1 cellular context compared by ENCODE assay signal in genomic region chr11:124511739-124512138, GRCh38.
TF ChIP-seq lines count a peak whose summit lies in the region.

No MANE protein-coding gene starts in this region.

TF ChIP-seq in K562, 482 proteins besides CTCF, POLR2A, EP300 and RAD21 (continued from another document):
- TF ChIP-seq POLR3A (IDR thresholded peaks at IDR 0.05; ENCODE audit: borderline replicate concordance, extremely low read depth, insufficient read depth, insufficient read length), result no peak
- no peak for TF ChIP-seq ZNF780A (CRISPR knock-in tag; IDR thresholded peaks at IDR 0.05)
- TF ChIP-seq CBX8 (IDR thresholded peaks at IDR 0.05; ENCODE audit: borderline replicate concordance, extremely low read depth, low read depth, low read length, poor library complexity, severe bottlenecking), result no peak
- no peak for TF ChIP-seq ZNF75A (CRISPR knock-in tag; IDR thresholded peaks at IDR 0.05)
- peak; percentile 40; the same call in 1 of the 2 replicates for TF ChIP-seq MAFG (tag; conservative IDR thresholded peaks at IDR 0.05)
